In the genomic region with DNA sequence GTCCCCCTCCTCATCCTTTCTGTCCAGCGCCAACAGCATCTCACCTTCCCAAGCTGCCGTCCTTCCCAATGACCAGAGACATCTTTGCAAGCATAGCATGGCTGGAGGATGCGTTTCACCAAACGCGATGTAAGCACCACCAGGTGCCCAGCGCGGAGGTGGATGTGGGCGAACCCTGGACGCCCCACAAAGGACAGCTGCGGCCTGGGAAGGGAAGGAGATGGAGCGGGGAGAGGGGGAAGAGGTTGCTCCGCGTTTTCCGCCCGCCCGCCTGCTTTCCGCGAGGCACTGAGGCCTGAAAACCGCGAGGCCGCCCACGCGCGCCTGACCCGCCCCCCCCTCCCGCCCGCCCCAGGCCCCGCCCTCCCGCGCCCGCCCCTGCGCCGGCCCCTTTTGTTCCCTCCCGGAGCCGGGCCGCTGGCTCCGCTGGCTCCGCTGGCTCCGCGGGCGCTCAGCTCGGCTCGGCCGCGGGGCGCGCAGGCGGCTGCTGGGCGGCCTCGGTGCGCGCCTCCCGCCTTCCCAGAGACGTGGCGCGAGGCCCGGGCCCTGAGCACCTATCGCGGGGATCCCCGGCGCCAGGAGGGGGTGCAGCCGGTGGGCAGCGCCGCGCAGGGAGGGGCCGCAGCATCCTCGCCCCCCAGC, we compare ENCODE assay signal across 8 cellular contexts. TPM values are rescaled to one million over a fixed set of nuclear protein-coding genes. Genes with fewer than 3 reads are reported as not detected.
DNase-seq lines count a peak whose midpoint lies in the region; ATAC-seq and TF ChIP-seq lines count a peak whose summit lies in the region.

A gene (plus strand): TSS at position 390 of the 642 bp plus-strand sequence. CDS start 28,140 bp downstream, outside the sequence.

- H3K36me3 ChIP-seq in A673 (ENCODE audit: insufficient read depth, low read length, poor library complexity, severe bottlenecking) (no peaks in the 10 kb centered on the region), Peyer's patch (no peaks in the 10 kb centered on the region), fibroblast of lung (ENCODE audit: control insufficient read depth, insufficient read depth, low read length) (no peaks in the 10 kb centered on the region)

- POLR2A ChIA-PET in A673 (lab: Charles Lee; ENCODE audit: low non-redundant PET), result interaction anchor here (0.7 kb wide), 1 partner anchor 46 kb away, joined by 4 read pairs; no protein-coding TSS in a partner anchor

- H3K27ac ChIP-seq in A673 (ENCODE audit: low read depth, low read length, poor library complexity, severe bottlenecking) (peak within 1 kb of the TSS; percentile 70), Peyer's patch (peak within 1 kb of the TSS; percentile 80 to 93 (median 84)), fibroblast of lung (ENCODE audit: insufficient read depth, low read length) (peak within 1 kb of the TSS; percentile 69)

- no peaks in the 10 kb centered on the region for H3K9me3 Mint-ChIP-seq in naive B cell

- CTCF ChIA-PET in A673 (lab: Charles Lee), result interaction anchor here (0.6 kb wide), 1 partner anchor 13 kb away, joined by 3 read pairs; no protein-coding TSS in a partner anchor

- no peaks in the 10 kb centered on the region for H3K36me3 Mint-ChIP-seq in naive B cell

- BruUV-seq in A673 (replicated peaks; lab: Mats Ljungman, UMichigan), result no TSS peak

- TF ChIP-seq CTCF in A673 (conservative IDR thresholded peaks at IDR 0.05; ENCODE audit: low read depth, low read length) (no peak), Peyer's patch (IDR thresholded peaks at IDR 0.05) (peak in 3 of 6 experiments; percentile 21 to 32 (median 27)), fibroblast of lung (conservative IDR thresholded peaks at IDR 0.05 in 1 of 2, IDR thresholded peaks at IDR 0.05 in 1 of 2; ENCODE audit: low read depth in 1 of 2, low read length in 2 of 2) (no peak)

- H3K4me2 ChIP-seq in fibroblast of lung (ENCODE audit: extremely low read depth, insufficient read depth, low read length), result peak within 1 kb of the TSS; percentile 97

- DNase-seq in A673 (ENCODE audit: low spot score) (peak; percentile 89), HT1080 (ENCODE audit: low read depth) (peak; percentile 71), Peyer's patch (peak; percentile 73 to 93 (median 89)), fibroblast of lung (ENCODE audit: low read depth in 2 of 2) (peak; percentile 82 to 85), naive B cell (peak; percentile 65)
- peak; percentile 59 to 66 for DNase-seq in activated T-helper 1 cell treated with anti-CD3 and anti-CD28 coated beads, Interleukin-2, amount 50 U/mL, for 16 hours (ENCODE audit: low read depth in 1 of 2, low spot score in 1 of 2)
- peak; percentile 56 to 77 for DNase-seq in stimulated activated CD8-positive, alpha-beta memory T cell treated with anti-CD3 and anti-CD28 coated beads, Interleukin-7, amount 100 ng/mL, for 4 hours (ENCODE audit: low read depth in 2 of 2)

- H4K20me1 ChIP-seq in fibroblast of lung (ENCODE audit: control insufficient read depth, extremely low read depth, insufficient read depth, low read length), result no peaks in the 10 kb centered on the region

- H3K9me3 ChIP-seq in A673 (ENCODE audit: low read depth, low read length, poor library complexity, severe bottlenecking) (no peaks in the 10 kb centered on the region), Peyer's patch (no peaks in the 10 kb centered on the region), fibroblast of lung (ENCODE audit: control insufficient read depth, insufficient read depth, low read depth, low read length) (no peaks in the 10 kb centered on the region)

- H3K9ac ChIP-seq in fibroblast of lung (ENCODE audit: insufficient read depth, low read length), result peak within 1 kb of the TSS; percentile 92

- H3K27ac Mint-ChIP-seq in naive B cell, result peak within 1 kb of the TSS; percentile 73 to 98 (median 86)

- peak within 1 kb of the TSS; percentile 88 to 96 (median 94) for H3K4me3 Mint-ChIP-seq in naive B cell

- H3K4me1 Mint-ChIP-seq in naive B cell, result peaks cover 26 to 59% (median 57%) of the 10 kb centered on the region in 3 donors

- no peaks in the 10 kb centered on the region for H3K27me3 Mint-ChIP-seq in naive B cell

- ATAC-seq in GM18511 (IDR thresholded peaks at IDR 0.05; ENCODE audit: unreplicated experiment) (peak; percentile 52), naive B cell (ENCODE audit: low read depth in 2 of 2) (peak; percentile 54 to 60)

- H2AFZ ChIP-seq in fibroblast of lung (ENCODE audit: low read length), result peak within 1 kb of the TSS; percentile 95

- H3K27me3 ChIP-seq in A673 (replicated peaks; ENCODE audit: insufficient read depth, low read depth, low read length, poor library complexity) (no peaks in the 10 kb centered on the region), Peyer's patch (no peaks in the 10 kb centered on the region), fibroblast of lung (ENCODE audit: control insufficient read depth, insufficient read depth, low read length) (no peaks in the 10 kb centered on the region)

- intact Hi-C loops in A673 (cut with micrococcal nuclease; ENCODE audit: unreplicated experiment), result loop anchor here (1.0 kb wide), 1 partner anchor 19 kb away; no protein-coding TSS in a partner anchor

- H3K4me3 ChIP-seq in A673 (ENCODE audit: low read depth, low read length, poor library complexity, severe bottlenecking), result peak within 1 kb of the TSS; percentile 94
- H3K4me3 ChIP-seq in Peyer's patch, result peak within 1 kb of the TSS; percentile 89 to 96 (median 94)
- H3K4me3 ChIP-seq in fibroblast of lung (replicated peaks in 1 of 4; ENCODE audit: control extremely low read depth in 1 of 4, insufficient read depth in 1 of 4, low read depth in 3 of 4, low read length in 4 of 4), result peak within 1 kb of the TSS; percentile 70 to 89 (median 74)

- H3K79me2 ChIP-seq in fibroblast of lung (ENCODE audit: control insufficient read depth, insufficient read depth, low read length), result peaks cover 42% of the 10 kb centered on the region

- peak; percentile 9 to 77 for TF ChIP-seq POLR2A in Peyer's patch (IDR thresholded peaks at IDR 0.05)

- peaks cover 36% of the 10 kb centered on the region for H3K4me1 ChIP-seq in A673 (ENCODE audit: insufficient read depth, low read length, poor library complexity, severe bottlenecking)
- H3K4me1 ChIP-seq in Peyer's patch, result peaks cover 7 to 85% (median 17%) of the 10 kb centered on the region in 4 donors
- peaks cover 18% of the 10 kb centered on the region for H3K4me1 ChIP-seq in fibroblast of lung (ENCODE audit: control insufficient read depth, extremely low read depth, insufficient read depth, low read length)

RNA-seq across cellular contexts. Expression of the gene that starts here (rescaled TPM):
- total RNA-seq in A673 (2021) (28.9 and 33.3 TPM in 2 replicates), Peyer's patch (100 to 1,000 TPM in 1 of 4 donors, 10 to 100 TPM in 3; 35.4 to 212 (median 76.6) TPM), fibroblast of lung (58.3 and 77.8 TPM in 2 replicates)
- 29.3 and 31.5 TPM in 2 replicates for total RNA-seq in HT1080 (2014; rRNA removed; shearing (Covaris generic))
- polyA plus RNA-seq in HT1080 (2015; cell fraction: cytosol; rRNA removed), result 13.8 and 15.2 TPM in 2 replicates
- polyA plus RNA-seq in HT1080 (2015; cell fraction: nucleus; rRNA removed), result 17.8 and 19.5 TPM in 2 replicates
- polyA plus RNA-seq in fibroblast of lung (9.6 and 13.1 TPM in 2 replicates), naive B cell (ENCODE audit: low read depth in 6 of 6) (1 to 10 TPM in 4 of 6 donors, under 1 TPM in 2; 0.52 to 3.2 (median 1.1) TPM)
- polyA plus RNA-seq in fibroblast of lung (2012), result 35.3 and 55.2 TPM in 2 replicates
- polyA minus RNA-seq in fibroblast of lung (ENCODE audit: low replicate concordance), result 44.8 and 58.9 TPM in 2 replicates

Comparison
In these comparisons a context has a peak if more than half of its experiments do, and no peak if none do; other contexts are left out.
1. Peak in every context shown above with its lines: DNase-seq, ATAC-seq, H3K4me3 ChIP-seq and H3K27ac ChIP-seq.